Comparison of ENCODE assay signal across 13 cellular contexts in genomic region chr14:100449225-100449987, GRCh38.
"Had no signal": no experiment of that assay in that cellular context is flagged by ENCODE, and none has a peak within 500 bp of the region (broad histone marks: within the 10 kb centered on the region; RNA-seq: fewer than 3 reads in every experiment).

No MANE protein-coding gene starts in this region.

- H3K9me3 ChIP-seq: ovary had no signal

- H3K36me3 ChIP-seq: ovary had no signal

- ATAC-seq: activated CD4-positive, alpha-beta T cell treated with anti-CD3 and anti-CD28 coated beads for 36 hours; foreskin keratinocyte; left lobe of liver had no signal

- FAIRE-seq: colon had no signal

- H3K27me3 ChIP-seq: foreskin keratinocyte, ovary had no signal

- DNase-seq: activated CD4-positive, alpha-beta memory T cell treated with anti-CD3 and anti-CD28 coated beads, Interleukin-2, amount 10 ng/mL, durations not matched to agents 7 days and 5 days; activated CD4-positive, alpha-beta T cell treated with anti-CD3 and anti-CD28 coated beads for 36 hours; activated CD8-positive, alpha-beta memory T cell treated with anti-CD3 and anti-CD28 coated beads, Interleukin-2, amount 50 U/mL, for 48 hours; activated naive CD4-positive, alpha-beta T cell; aorta; foreskin keratinocyte; ovary; stimulated activated CD4-positive, alpha-beta T cell treated with anti-CD3 and anti-CD28 coated beads, Interleukin-15, amount 100 ng/mL, for 24 hours; stimulated activated CD4-positive, alpha-beta T cell treated with anti-CD3 and anti-CD28 coated beads, Interleukin-4, amount 100 ng/mL, for 4 hours; T1000; trophoblast cell had no signal

- H3K4me1 ChIP-seq: foreskin keratinocyte had no signal

- H3K4me3 ChIP-seq: ovary had no signal

- H3K27ac ChIP-seq: foreskin keratinocyte, ovary had no signal
